Comparison of ENCODE assay signal across 24 cellular contexts in genomic region chr2:55229221-55229620, GRCh38. TPM values are rescaled to one million over a fixed set of nuclear protein-coding genes. Genes with fewer than 3 reads are reported as not detected.
DNase-seq lines count a peak whose midpoint lies in the region; ATAC-seq and TF ChIP-seq lines count a peak whose summit lies in the region.
"Had no signal": no experiment of that assay in that cellular context is flagged by ENCODE, and none has a peak within 500 bp of the region (broad histone marks: within the 10 kb centered on the region; RNA-seq: fewer than 3 reads in every experiment).

No MANE protein-coding gene starts in this region.

- no peaks in the 10 kb centered on the region for H3K9me3 ChIP-seq in cardiac muscle cell (ENCODE audit: low read depth)
- H3K9me3 ChIP-seq: HAP-1, Peyer's patch, sigmoid colon, vagina had no signal

- intact Hi-C loops in left ventricle myocardium superior (cut with micrococcal nuclease), result no loop called here

- DNase-seq in cardiac muscle cell (ENCODE audit: low read depth in 1 of 2, low spot score in 1 of 2), result no peak
- DNase-seq in left ventricle myocardium superior, result no peak
- DNase-seq in T-cell, result no peak
- no peak for DNase-seq in glutamatergic neuron
- DNase-seq in stimulated activated effector memory CD8-positive, alpha-beta T cell treated with anti-CD3 and anti-CD28 coated beads, Interleukin-12 subunit alpha, Interleukin-12 subunit beta, amount 100 ng/mL, for 72 hours (ENCODE audit: low spot score in 2 of 2), result no peak
- DNase-seq in medulla oblongata (ENCODE audit: extremely low spot score), result no peak
- DNase-seq: cortex of kidney; KBM-7; left cardiac atrium; mesenchymal stem cell; MM.1S; naive B cell; NCI-H1436 treated with DMSO at 0.1 percent for 48 hours; NCI-H510A treated with DMSO at 0.1 percent for 48 hours; Peyer's patch; posterior cingulate gyrus; sigmoid colon; stimulated activated CD8-positive, alpha-beta memory T cell treated with anti-CD3 and anti-CD28 coated beads, Interleukin-4, amount 100 ng/mL, for 48 hours; T-helper 9 cell had no signal

- peaks cover 5% of the 10 kb centered on the region for H3K36me3 ChIP-seq in cardiac muscle cell

- H3K36me3 Mint-ChIP-seq in T-cell (peaks cover 9% of the 10 kb centered on the region), glutamatergic neuron (ENCODE audit: unreplicated experiment) (no peaks in the 10 kb centered on the region)
- peaks cover 24% of the 10 kb centered on the region for H3K36me3 Mint-ChIP-seq in stimulated activated effector memory CD8-positive, alpha-beta T cell treated with anti-CD3 and anti-CD28 coated beads, Interleukin-12 subunit alpha, Interleukin-12 subunit beta, amount 100 ng/mL, for 72 hours

- POLR2A ChIA-PET in T-cell (lab: Charles Lee), result no interaction called here

- H3K27ac Mint-ChIP-seq in T-cell, result peak overlapping the region; percentile 37 to 68
- no peak overlapping the region for H3K27ac Mint-ChIP-seq in glutamatergic neuron (ENCODE audit: unreplicated experiment)
- H3K27ac Mint-ChIP-seq in stimulated activated effector memory CD8-positive, alpha-beta T cell treated with anti-CD3 and anti-CD28 coated beads, Interleukin-12 subunit alpha, Interleukin-12 subunit beta, amount 100 ng/mL, for 72 hours, result peak overlapping the region; percentile 7

- H3K4me3 Mint-ChIP-seq in T-cell (no peak overlapping the region), glutamatergic neuron (ENCODE audit: unreplicated experiment) (peak overlapping the region; percentile 17)
- H3K4me3 Mint-ChIP-seq in stimulated activated effector memory CD8-positive, alpha-beta T cell treated with anti-CD3 and anti-CD28 coated beads, Interleukin-12 subunit alpha, Interleukin-12 subunit beta, amount 100 ng/mL, for 72 hours, result no peak overlapping the region

- H3K4me1 Mint-ChIP-seq in T-cell (peaks cover 56 to 63% (median 57%) of the 10 kb centered on the region in 3 donors), glutamatergic neuron (ENCODE audit: low read depth, unreplicated experiment) (peaks cover 24% of the 10 kb centered on the region)
- H3K4me1 Mint-ChIP-seq in stimulated activated effector memory CD8-positive, alpha-beta T cell treated with anti-CD3 and anti-CD28 coated beads, Interleukin-12 subunit alpha, Interleukin-12 subunit beta, amount 100 ng/mL, for 72 hours, result peaks cover 50% of the 10 kb centered on the region

- peak overlapping the region; percentile 26 for H3K27ac ChIP-seq in cardiac muscle cell
- H3K27ac ChIP-seq: C4-2B, sigmoid colon, vagina had no signal

- H3K27me3 Mint-ChIP-seq in T-cell, result no peaks in the 10 kb centered on the region
- peaks cover 11% of the 10 kb centered on the region for H3K27me3 Mint-ChIP-seq in glutamatergic neuron (ENCODE audit: unreplicated experiment)
- H3K27me3 Mint-ChIP-seq: naive B cell had no signal

- peaks cover 14% of the 10 kb centered on the region for H3K4me1 ChIP-seq in cardiac muscle cell (ENCODE audit: low read depth)

- CTCF ChIA-PET in T-cell (lab: Charles Lee), result no interaction called here

- no peak overlapping the region for H3K4me3 ChIP-seq in cardiac muscle cell
- H3K4me3 ChIP-seq: HAP-1, Peyer's patch, sigmoid colon, vagina had no signal

- no peaks in the 10 kb centered on the region for H3K27me3 ChIP-seq in cardiac muscle cell
- H3K27me3 ChIP-seq: Peyer's patch, sigmoid colon, vagina had no signal

- H3K9me3 Mint-ChIP-seq in T-cell, result peaks cover 0 to 5% (median 0%) of the 10 kb centered on the region in 3 donors
- peaks cover 14% of the 10 kb centered on the region for H3K9me3 Mint-ChIP-seq in glutamatergic neuron (ENCODE audit: unreplicated experiment)
- no peaks in the 10 kb centered on the region for H3K9me3 Mint-ChIP-seq in stimulated activated effector memory CD8-positive, alpha-beta T cell treated with anti-CD3 and anti-CD28 coated beads, Interleukin-12 subunit alpha, Interleukin-12 subunit beta, amount 100 ng/mL, for 72 hours

- no peak for ATAC-seq in left ventricle myocardium superior
- ATAC-seq in T-cell (replicated peaks in 1 of 4), result no peak
- ATAC-seq in stimulated activated effector memory CD8-positive, alpha-beta T cell treated with anti-CD3 and anti-CD28 coated beads, Interleukin-12 subunit alpha, Interleukin-12 subunit beta, amount 100 ng/mL, for 72 hours, result no peak
- ATAC-seq in HG02884 (IDR thresholded peaks at IDR 0.05; ENCODE audit: unreplicated experiment), result no peak
- ATAC-seq: activated CD4-positive, CD25-positive, alpha-beta regulatory T cell treated with anti-CD3 and anti-CD28 coated beads, Interleukin-2, amount 50 U/mL, for 24 hours; left cardiac atrium had no signal

- no peak for TF ChIP-seq CTCF in cardiac muscle cell (IDR thresholded peaks at IDR 0.05; ENCODE audit: low read depth, low read length)
- no peak for TF ChIP-seq CTCF in glutamatergic neuron (IDR thresholded peaks at IDR 0.05; ENCODE audit: partially characterized antibody, unreplicated experiment)

RNA-seq across cellular contexts. Expression of gene CLHC1, which starts 2.9 kb away (rescaled TPM):
- total RNA-seq in cardiac muscle cell, result 14.4 and 27.0 TPM in 2 replicates
- 8.9 and 19.7 TPM in 2 replicates for polyA plus RNA-seq in cardiac muscle cell
- total RNA-seq in left ventricle myocardium superior, result 9.4 TPM
- total RNA-seq in T-cell, result 10 to 100 TPM in 2 of 5 donors, 1 to 10 TPM in 3; 5.7 to 14.3 (median 9.2) TPM
- total RNA-seq in glutamatergic neuron (ENCODE audit: unreplicated experiment), result 19.8 TPM

RNA-seq across cellular contexts. Expression of gene RPS27A, which starts 3.3 kb away (rescaled TPM):
- total RNA-seq in cardiac muscle cell (556 and 923 TPM in 2 replicates), left ventricle myocardium superior (425 TPM), T-cell (1,000 to 10,000 TPM; 1,619 to 1,934 (median 1,876) TPM), glutamatergic neuron (ENCODE audit: unreplicated experiment) (437 TPM)
- polyA plus RNA-seq in cardiac muscle cell, result 629 and 695 TPM in 2 replicates

RNA-seq across cellular contexts. Expression of gene MTIF2, which starts 39.8 kb away (rescaled TPM):
- total RNA-seq in cardiac muscle cell, result 19.2 and 25.6 TPM in 2 replicates
- polyA plus RNA-seq in cardiac muscle cell, result 15.4 and 30.2 TPM in 2 replicates
- total RNA-seq in left ventricle myocardium superior, result 52.2 TPM
- 10 to 100 TPM; 21.1 to 31.5 (median 29.4) TPM for total RNA-seq in T-cell
- 25.2 TPM for total RNA-seq in glutamatergic neuron (ENCODE audit: unreplicated experiment)
